In the genomic region with DNA sequence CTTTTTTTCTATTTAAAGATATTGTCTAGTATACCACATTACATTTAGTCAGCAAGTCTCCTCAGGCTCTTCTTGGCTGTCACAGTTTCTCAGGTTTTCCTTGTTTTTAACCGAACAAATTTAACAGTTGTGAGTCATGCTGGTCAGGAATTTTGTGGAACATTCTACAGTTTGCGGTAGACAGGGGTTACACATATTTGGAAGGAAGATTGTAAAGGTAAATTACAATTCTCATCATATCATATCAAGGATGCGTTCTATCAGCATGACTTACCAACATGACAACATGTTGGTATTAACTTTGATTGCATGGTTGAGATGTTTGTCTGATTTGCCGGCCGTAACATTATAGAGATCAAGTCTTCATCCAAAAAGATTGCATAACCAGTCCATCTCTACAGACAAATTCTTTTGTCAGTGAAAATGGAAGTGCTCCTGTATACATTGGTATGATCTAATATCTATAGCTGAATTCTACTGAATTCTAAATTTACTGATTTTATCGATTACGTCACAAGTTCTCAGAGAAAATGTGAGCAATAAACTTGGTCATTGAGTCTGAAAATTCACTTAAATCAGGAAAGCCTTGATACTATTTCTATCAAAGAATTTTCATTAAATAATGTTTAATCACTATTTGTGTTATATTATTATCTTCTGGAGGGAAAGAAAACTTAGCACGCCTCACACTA, we compare ENCODE assay signal across 1 cellular context.
TF ChIP-seq lines count a peak whose summit lies in the region.

No MANE protein-coding gene starts in this region.

TF ChIP-seq in HepG2, 621 proteins besides CTCF, POLR2A, EP300 and RAD21 (continued from another document):
- TF ChIP-seq, protein P1, sequence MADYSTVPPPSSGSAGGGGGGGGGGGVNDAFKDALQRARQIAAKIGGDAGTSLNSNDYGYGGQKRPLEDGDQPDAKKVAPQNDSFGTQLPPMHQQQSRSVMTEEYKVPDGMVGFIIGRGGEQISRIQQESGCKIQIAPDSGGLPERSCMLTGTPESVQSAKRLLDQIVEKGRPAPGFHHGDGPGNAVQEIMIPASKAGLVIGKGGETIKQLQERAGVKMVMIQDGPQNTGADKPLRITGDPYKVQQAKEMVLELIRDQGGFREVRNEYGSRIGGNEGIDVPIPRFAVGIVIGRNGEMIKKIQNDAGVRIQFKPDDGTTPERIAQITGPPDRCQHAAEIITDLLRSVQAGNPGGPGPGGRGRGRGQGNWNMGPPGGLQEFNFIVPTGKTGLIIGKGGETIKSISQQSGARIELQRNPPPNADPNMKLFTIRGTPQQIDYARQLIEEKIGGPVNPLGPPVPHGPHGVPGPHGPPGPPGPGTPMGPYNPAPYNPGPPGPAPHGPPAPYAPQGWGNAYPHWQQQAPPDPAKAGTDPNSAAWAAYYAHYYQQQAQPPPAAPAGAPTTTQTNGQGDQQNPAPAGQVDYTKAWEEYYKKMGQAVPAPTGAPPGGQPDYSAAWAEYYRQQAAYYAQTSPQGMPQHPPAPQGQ (CRISPR knock-in tag; IDR thresholded peaks at IDR 0.05; ENCODE audit: borderline replicate concordance), result no peak
- no peak for TF ChIP-seq ZMAT3 (CRISPR knock-in tag; conservative IDR thresholded peaks at IDR 0.05)
- no peak for TF ChIP-seq ZSCAN20 (CRISPR knock-in tag; IDR thresholded peaks at IDR 0.05; ENCODE audit: borderline replicate concordance)
- no peak for TF ChIP-seq GTF3A (CRISPR knock-in tag; conservative IDR thresholded peaks at IDR 0.05)
